Comparison of ENCODE assay signal across 25 cellular contexts in the genomic region with DNA sequence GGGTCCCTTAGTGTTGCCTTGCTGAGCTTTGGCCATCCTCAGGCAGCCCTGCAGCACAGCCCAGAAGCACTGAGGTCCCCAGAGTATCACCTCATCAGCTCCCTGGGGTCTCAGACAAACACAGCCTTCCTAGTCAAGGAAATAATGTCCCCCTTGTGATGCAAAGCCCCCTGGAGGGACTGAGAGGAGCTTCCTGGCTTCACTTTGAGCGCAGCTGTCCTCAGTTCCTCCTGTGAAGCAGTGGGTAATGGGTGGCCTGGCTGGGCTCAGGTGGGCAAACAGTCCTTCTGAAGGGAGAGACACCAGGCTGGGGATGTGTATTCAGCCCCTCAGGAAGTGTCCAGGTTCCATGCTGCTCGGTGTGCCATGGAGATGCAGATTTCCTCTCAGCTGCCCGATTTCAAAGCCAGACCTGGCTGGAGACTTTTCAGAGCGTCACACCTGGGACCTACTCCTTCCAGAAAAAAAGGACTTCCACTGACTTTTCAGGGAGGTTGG.
DNase-seq lines count a peak whose midpoint lies in the region; ATAC-seq and TF ChIP-seq lines count a peak whose summit lies in the region.
"Had no signal": no experiment of that assay in that cellular context is flagged by ENCODE, and none has a peak within 500 bp of the region (broad histone marks: within the 10 kb centered on the region; RNA-seq: fewer than 3 reads in every experiment).

No MANE protein-coding gene starts in this region.

- peak overlapping the region; percentile 19; the same call in 1 of the 2 replicates for H3K9ac ChIP-seq in HUES48 (ENCODE audit: low read depth, low read length)
- no peak overlapping the region for H3K9ac ChIP-seq in iPS-18a (ENCODE audit: low read length)

- no peaks in the 10 kb centered on the region for H3K36me3 ChIP-seq in HUES48 (ENCODE audit: control insufficient read depth, insufficient read depth, low read length)
- H3K36me3 ChIP-seq in iPS-18a (ENCODE audit: control insufficient read depth, low read depth, low read length): no peaks in the 10 kb centered on the region
- H3K36me3 ChIP-seq: HAP-1, MG63, Peyer's patch had no signal

- H3K36me3 Mint-ChIP-seq in WTC11 (peaks cover 39% of the 10 kb centered on the region), immature natural killer cell (no peaks in the 10 kb centered on the region), osteocyte (ENCODE audit: unreplicated experiment) (no peaks in the 10 kb centered on the region)

- H3K4me1 ChIP-seq in HUES48 (ENCODE audit: control insufficient read depth, insufficient read depth, low read length) (peaks cover 35% of the 10 kb centered on the region), iPS-18a (ENCODE audit: control insufficient read depth, low read depth, low read length) (peaks cover 22% of the 10 kb centered on the region)
- H3K4me1 ChIP-seq: HAP-1, Peyer's patch had no signal

- peak; percentile 90 for ATAC-seq in WTC11
- no peak for ATAC-seq in HG02759 (IDR thresholded peaks at IDR 0.05; ENCODE audit: unreplicated experiment)
- ATAC-seq in HG03565 (IDR thresholded peaks at IDR 0.05; ENCODE audit: unreplicated experiment): no peak
- ATAC-seq: SK-N-SH treated with all-trans-retinoic acid at 6 μM for 48 hours had no signal

- H3K4me3 Mint-ChIP-seq in WTC11 (no peak overlapping the region), immature natural killer cell (no peak overlapping the region), osteocyte (ENCODE audit: unreplicated experiment) (no peak overlapping the region)
- H3K4me3 Mint-ChIP-seq: CD4-positive, alpha-beta T cell had no signal

- H3K27me3 Mint-ChIP-seq in WTC11 (ENCODE audit: low read depth) (peaks cover 9% of the 10 kb centered on the region; the same call in 1 of the 2 replicates), immature natural killer cell (ENCODE audit: low read depth in 3 of 3) (peaks cover 0 to 8% (median 2%) of the 10 kb centered on the region in 3 donors), osteocyte (ENCODE audit: unreplicated experiment) (peaks cover 30% of the 10 kb centered on the region)

- peak overlapping the region; percentile 80 for H3K27ac ChIP-seq in HUES48 (ENCODE audit: low read depth, low read length)
- H3K27ac ChIP-seq in iPS-18a (ENCODE audit: low read length): no peak overlapping the region
- H3K27ac ChIP-seq: Peyer's patch had no signal

- H3K9me3 ChIP-seq in HUES48 (ENCODE audit: control insufficient read depth, insufficient read depth, low read length) (0 out of 2 replicates have a peak, but pooled peaks cover 6% of the 10 kb centered on the region), iPS-18a (ENCODE audit: control insufficient read depth, low read depth, low read length) (peaks cover 4% of the 10 kb centered on the region)
- H3K9me3 ChIP-seq: HAP-1, MG63 had no signal

- H3K9me3 Mint-ChIP-seq in WTC11 (peaks cover 40% of the 10 kb centered on the region), immature natural killer cell (peaks cover 0 to 6% (median 3%) of the 10 kb centered on the region in 6 donors), osteocyte (ENCODE audit: unreplicated experiment) (no peaks in the 10 kb centered on the region)

- H3K4me1 Mint-ChIP-seq in WTC11 (peaks cover 42% of the 10 kb centered on the region), immature natural killer cell (no peaks in the 10 kb centered on the region), osteocyte (ENCODE audit: unreplicated experiment) (no peaks in the 10 kb centered on the region)

- TF ChIP-seq CTCF in WTC11 (IDR thresholded peaks at IDR 0.05) (no peak), osteocyte (IDR thresholded peaks at IDR 0.05) (no peak)

- H3K27me3 ChIP-seq in HUES48 (ENCODE audit: control insufficient read depth, insufficient read depth, low read length): peaks cover 2% of the 10 kb centered on the region; the same call in 1 of the 2 replicates
- H3K27me3 ChIP-seq in iPS-18a (ENCODE audit: control insufficient read depth, insufficient read depth, low read length): no peaks in the 10 kb centered on the region
- H3K27me3 ChIP-seq: MG63, Peyer's patch had no signal

- H3K4me3 ChIP-seq in HUES48 (ENCODE audit: low read depth, low read length): no peak overlapping the region
- peak overlapping the region; percentile 12 for H3K4me3 ChIP-seq in iPS-18a (ENCODE audit: low read length)
- H3K4me3 ChIP-seq: HAP-1, MG63, Peyer's patch had no signal

- H3K27ac Mint-ChIP-seq in WTC11 (peak overlapping the region; percentile 68), immature natural killer cell (no peak overlapping the region), osteocyte (ENCODE audit: unreplicated experiment) (no peak overlapping the region)
- H3K27ac Mint-ChIP-seq: CD4-positive, alpha-beta T cell had no signal

- POLR2A ChIA-PET in WTC11 (lab: Charles Lee): interaction anchor here (0.8 kb wide), 1 partner anchor 11 kb away, joined by 3 read pairs; no protein-coding TSS in a partner anchor

- CTCF ChIA-PET in WTC11 (lab: Charles Lee): interaction anchor here (0.6 to 2.9 kb wide), 11 partner anchors 11 to 325 kb away, joined by 3 to 24 read pairs (median 4); a partner anchor contains a TSS

- DNase-seq in ELF-1 (ENCODE audit: low read depth, low spot score) (peak; percentile 66), WTC11 (ENCODE audit: low spot score) (peak; percentile 44), immature natural killer cell (no peak), osteocyte (ENCODE audit: extremely low spot score, unreplicated experiment) (no peak)
- DNase-seq: ACHN; AML-193; CD4-positive, alpha-beta T cell; EL; IMR-90; Karpas-422; MG63; NCI-H1105; NCI-H2029 treated with DMSO at 0.1 percent for 48 hours; NCI-H2171 treated with DMSO at 0.1 percent for 48 hours; NCI-H510A; NCI-H82; Peyer's patch; Right ventricle myocardium superior; T-helper 1 cell had no signal

TF ChIP-seq in WTC11, 78 proteins besides CTCF, POLR2A, EP300 and RAD21 (continues in another document):
- TF ChIP-seq, protein P1, sequence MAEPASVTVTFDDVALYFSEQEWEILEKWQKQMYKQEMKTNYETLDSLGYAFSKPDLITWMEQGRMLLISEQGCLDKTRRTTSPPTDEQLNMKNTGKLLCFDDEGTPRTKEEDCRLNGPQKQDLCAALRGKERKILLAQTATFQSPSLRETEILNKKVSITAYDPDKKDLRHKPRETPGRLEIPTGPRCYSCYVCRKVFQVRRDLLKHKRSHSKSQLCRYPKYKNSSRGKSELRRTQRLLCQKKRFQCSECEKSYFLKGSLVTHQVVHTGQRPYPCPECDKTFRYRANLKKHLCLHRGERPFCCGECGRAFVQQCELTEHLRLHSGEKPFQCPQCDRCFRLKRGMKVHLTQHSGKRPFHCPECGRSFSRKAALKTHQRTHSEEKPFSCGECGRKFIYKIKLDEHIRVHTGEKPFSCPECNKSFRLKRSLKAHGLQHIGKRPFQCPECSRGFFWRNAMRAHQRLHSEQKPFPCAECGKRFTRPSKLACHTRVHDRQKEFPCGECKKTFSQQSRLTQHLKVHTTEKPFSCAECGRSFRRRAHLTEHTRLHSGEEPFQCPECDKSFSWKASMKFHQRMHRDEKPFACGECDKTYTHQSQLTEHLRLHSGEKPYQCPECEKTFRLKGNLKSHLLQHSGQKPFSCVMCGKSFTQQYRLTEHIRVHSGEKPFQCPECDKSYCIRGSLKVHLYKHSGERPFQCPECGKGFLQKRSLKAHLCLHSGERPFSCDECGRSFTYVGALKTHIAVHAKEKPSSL (CRISPR knock-in tag; conservative IDR thresholded peaks at IDR 0.05): no peak
- TF ChIP-seq TEAD1 (CRISPR knock-in tag; IDR thresholded peaks at IDR 0.05) (peak; percentile 72), NFYB (CRISPR knock-in tag; conservative IDR thresholded peaks at IDR 0.05; ENCODE audit: low read depth) (no peak), CREM (CRISPR knock-in tag; IDR thresholded peaks at IDR 0.05) (peak; percentile 62; the same call in 1 of the 2 replicates), ZNF671 (CRISPR knock-in tag; IDR thresholded peaks at IDR 0.05) (no peak), ZNF219 (CRISPR knock-in tag; IDR thresholded peaks at IDR 0.05; ENCODE audit: borderline replicate concordance) (peak; percentile 93; the same call in 1 of the 2 replicates), FOXJ3 (CRISPR knock-in tag; IDR thresholded peaks at IDR 0.05; ENCODE audit: borderline replicate concordance) (0 out of 2 replicates have a peak, but pooled peaks have one; percentile 16)
- TF ChIP-seq, protein P2, sequence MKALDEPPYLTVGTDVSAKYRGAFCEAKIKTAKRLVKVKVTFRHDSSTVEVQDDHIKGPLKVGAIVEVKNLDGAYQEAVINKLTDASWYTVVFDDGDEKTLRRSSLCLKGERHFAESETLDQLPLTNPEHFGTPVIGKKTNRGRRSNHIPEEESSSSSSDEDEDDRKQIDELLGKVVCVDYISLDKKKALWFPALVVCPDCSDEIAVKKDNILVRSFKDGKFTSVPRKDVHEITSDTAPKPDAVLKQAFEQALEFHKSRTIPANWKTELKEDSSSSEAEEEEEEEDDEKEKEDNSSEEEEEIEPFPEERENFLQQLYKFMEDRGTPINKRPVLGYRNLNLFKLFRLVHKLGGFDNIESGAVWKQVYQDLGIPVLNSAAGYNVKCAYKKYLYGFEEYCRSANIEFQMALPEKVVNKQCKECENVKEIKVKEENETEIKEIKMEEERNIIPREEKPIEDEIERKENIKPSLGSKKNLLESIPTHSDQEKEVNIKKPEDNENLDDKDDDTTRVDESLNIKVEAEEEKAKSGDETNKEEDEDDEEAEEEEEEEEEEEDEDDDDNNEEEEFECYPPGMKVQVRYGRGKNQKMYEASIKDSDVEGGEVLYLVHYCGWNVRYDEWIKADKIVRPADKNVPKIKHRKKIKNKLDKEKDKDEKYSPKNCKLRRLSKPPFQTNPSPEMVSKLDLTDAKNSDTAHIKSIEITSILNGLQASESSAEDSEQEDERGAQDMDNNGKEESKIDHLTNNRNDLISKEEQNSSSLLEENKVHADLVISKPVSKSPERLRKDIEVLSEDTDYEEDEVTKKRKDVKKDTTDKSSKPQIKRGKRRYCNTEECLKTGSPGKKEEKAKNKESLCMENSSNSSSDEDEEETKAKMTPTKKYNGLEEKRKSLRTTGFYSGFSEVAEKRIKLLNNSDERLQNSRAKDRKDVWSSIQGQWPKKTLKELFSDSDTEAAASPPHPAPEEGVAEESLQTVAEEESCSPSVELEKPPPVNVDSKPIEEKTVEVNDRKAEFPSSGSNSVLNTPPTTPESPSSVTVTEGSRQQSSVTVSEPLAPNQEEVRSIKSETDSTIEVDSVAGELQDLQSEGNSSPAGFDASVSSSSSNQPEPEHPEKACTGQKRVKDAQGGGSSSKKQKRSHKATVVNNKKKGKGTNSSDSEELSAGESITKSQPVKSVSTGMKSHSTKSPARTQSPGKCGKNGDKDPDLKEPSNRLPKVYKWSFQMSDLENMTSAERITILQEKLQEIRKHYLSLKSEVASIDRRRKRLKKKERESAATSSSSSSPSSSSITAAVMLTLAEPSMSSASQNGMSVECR (CRISPR knock-in tag; IDR thresholded peaks at IDR 0.05; ENCODE audit: borderline replicate concordance): 0 out of 2 replicates have a peak, but pooled peaks have one; percentile 31

Comparison
In these comparisons a context has a peak if more than half of its experiments do, and no peak if none do; other contexts are left out.
1. DNase-seq: peak in ELF-1 (single experiment) and WTC11 (single experiment); none in immature natural killer cell (0 of 3) and osteocyte (single experiment).